25 cellular contexts compared by ENCODE assay signal in the genomic region with DNA sequence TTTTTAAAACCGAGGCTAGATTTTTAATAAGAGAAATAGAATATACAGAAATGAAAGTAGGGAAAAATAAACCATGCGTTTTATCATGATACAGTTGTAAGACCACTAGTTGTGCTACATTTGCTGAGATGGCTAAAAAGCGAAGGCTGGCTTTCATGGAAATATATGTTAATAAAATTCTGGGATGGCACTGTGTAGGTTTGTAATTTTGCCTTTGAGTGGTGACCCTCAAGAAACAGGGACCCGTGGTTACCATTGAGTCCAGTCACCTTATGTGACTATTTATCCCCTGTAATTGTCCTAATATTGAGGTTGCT.
"Had no signal": no experiment of that assay in that cellular context is flagged by ENCODE, and none has a peak within 500 bp of the region (broad histone marks: within the 10 kb centered on the region; RNA-seq: fewer than 3 reads in every experiment).

No MANE protein-coding gene starts in this region.

- H3K79me2 ChIP-seq: parathyroid adenoma had no signal

- H3K36me3 ChIP-seq: neural progenitor cell, ovary, spleen, suprapubic skin, transverse colon, upper lobe of right lung, uterus had no signal

- H3K27me3 ChIP-seq: neural progenitor cell, ovary, spleen, suprapubic skin, testis, tibial artery, transverse colon, upper lobe of right lung, uterus had no signal

- ATAC-seq: natural killer cell; stimulated activated memory B cell treated with anti-CD40 and anti-IgM and Interleukin-4, amounts not matched to agents 10 μg/mL and 1 μg/mL and 100 μg/mL, for 72 hours; stimulated activated naive CD8-positive, alpha-beta T cell treated with anti-CD3 and anti-CD28 coated beads, Interleukin-15, amount 100 ng/mL, for 72 hours; stimulated activated naive CD8-positive, alpha-beta T cell treated with anti-CD3 and anti-CD28 coated beads, Interleukin-15, Interleukin-2, amounts not matched to agents 100 U/mL and 50 U/mL, for 24 hours; upper lobe of right lung had no signal

- H3K4me3 ChIP-seq: neural progenitor cell, ovary, psoas muscle, skin epidermis, smooth muscle cell, spleen, suprapubic skin, testis, tibial artery, transverse colon, upper lobe of right lung, uterus had no signal

- H3K27ac ChIP-seq: neural progenitor cell, ovary, parathyroid adenoma, psoas muscle, skin epidermis, spleen, suprapubic skin, testis, tibial artery, transverse colon, upper lobe of right lung, uterus had no signal

- H2AFZ ChIP-seq: parathyroid adenoma had no signal

- H3K9me3 ChIP-seq: ovary, psoas muscle, spleen, suprapubic skin, testis, tibial artery, transverse colon, upper lobe of right lung, uterus had no signal

- H3K4me1 ChIP-seq: parathyroid adenoma, psoas muscle, spleen, suprapubic skin, testis, tibial artery, transverse colon, upper lobe of right lung, uterus had no signal

- H3K9ac ChIP-seq: neural progenitor cell, parathyroid adenoma had no signal

- DNase-seq: natural killer cell; occipital lobe; ovary; psoas muscle; right cardiac atrium; spleen; stimulated activated CD4-positive, alpha-beta T cell treated with anti-CD3 and anti-CD28 coated beads, Interleukin-12 subunit alpha, Interleukin-12 subunit beta, amount 100 ng/mL, for 4 hours; stimulated activated CD4-positive, alpha-beta T cell treated with anti-CD3 and anti-CD28 coated beads, Interleukin-1b, Interleukin-23, amount 100 ng/mL, for 48 hours; stimulated activated CD4-positive, alpha-beta T cell treated with anti-CD3 and anti-CD28 coated beads, Interleukin-4, amount 100 ng/mL, for 1 hour; stimulated activated CD4-positive, alpha-beta T cell treated with anti-CD3 and anti-CD28 coated beads, Interleukin-4, amount 100 ng/mL, for 4 hours; stimulated activated CD8-positive, alpha-beta memory T cell treated with anti-CD3 and anti-CD28 coated beads, Interleukin-4, amount 100 ng/mL, for 48 hours; stimulated activated naive CD4-positive, alpha-beta T cell; stimulated activated naive CD8-positive, alpha-beta T cell treated with anti-CD3 and anti-CD28 coated beads, Interleukin-15, amount 100 ng/mL, for 72 hours; stimulated activated naive CD8-positive, alpha-beta T cell treated with anti-CD3 and anti-CD28 coated beads, Interleukin-15, Interleukin-2, amounts not matched to agents 100 U/mL and 50 U/mL, for 24 hours; testis; tibial artery; transverse colon; upper lobe of right lung; uterus had no signal

- H3K4me2 ChIP-seq: neural progenitor cell, smooth muscle cell had no signal
